Comparison of ENCODE assay signal across 1 cellular context in genomic region chr3:171824824-171825221, GRCh38.
TF ChIP-seq lines count a peak whose summit lies in the region.

No MANE protein-coding gene starts in this region.

TF ChIP-seq in IMR-90, 13 proteins besides CTCF, POLR2A, EP300 and RAD21 (continued from another document):
- no peak for TF ChIP-seq ELK1 (IDR thresholded peaks at IDR 0.05; ENCODE audit: borderline replicate concordance, low read depth, low read length)
- peak; percentile 66 for TF ChIP-seq BHLHE40 (IDR thresholded peaks at IDR 0.05; ENCODE audit: low read depth, low read length)
- TF ChIP-seq NFE2L2 (IDR thresholded peaks at IDR 0.05; ENCODE audit: low read depth, low read length) = no peak
